In the genomic region with DNA sequence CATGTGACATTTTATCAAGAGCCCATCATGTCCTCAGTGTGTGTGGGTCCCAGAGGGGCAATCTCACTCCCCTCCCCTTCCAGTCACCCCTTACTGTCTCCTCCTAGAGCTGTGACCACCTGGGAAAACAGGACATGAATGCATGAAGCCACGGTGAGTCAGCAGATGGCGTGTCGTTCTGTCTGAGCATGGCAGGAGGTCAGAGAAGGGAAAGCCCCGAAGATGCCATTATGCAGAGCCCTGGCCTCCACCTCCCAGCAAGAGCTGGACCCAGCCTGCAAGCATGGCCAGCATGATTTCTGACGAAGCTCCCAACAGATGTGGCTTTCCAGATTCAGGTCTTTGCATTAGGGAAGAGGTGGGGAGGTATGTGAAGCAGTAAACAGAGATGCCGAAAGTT, we compare ENCODE assay signal across 8 cellular contexts.
A peak's percentile ranks its signal among the peaks of the same experiment; 100 is the strongest.
DNase-seq lines count a peak whose midpoint lies in the region; ATAC-seq and TF ChIP-seq lines count a peak whose summit lies in the region.

No MANE protein-coding gene starts in this region.

- H3K36me3 Mint-ChIP-seq in GM23338 (ENCODE audit: low read depth): no peaks in the 10 kb centered on the region
- H3K36me3 Mint-ChIP-seq in activated CD4-positive, alpha-beta T cell treated with anti-CD3 and anti-CD28 coated beads, Interleukin-2, amount 10 ng/mL, durations not matched to agents 7 days and 5 days (ENCODE audit: low read depth): no peaks in the 10 kb centered on the region

- peak in 1 of 2 experiments; percentile 51; a peak in 2 of 4 replicates for TF ChIP-seq CTCF in GM23338 (conservative IDR thresholded peaks at IDR 0.05; ENCODE audit: low read depth in 2 of 2)

- CTCF ChIA-PET in activated CD4-positive, alpha-beta T cell treated with anti-CD3 and anti-CD28 coated beads, Interleukin-2, amount 10 ng/mL, durations not matched to agents 7 days and 5 days (lab: Charles Lee): no interaction called here

- H3K4me3 Mint-ChIP-seq in GM23338: no peak overlapping the region
- H3K4me3 Mint-ChIP-seq in activated CD4-positive, alpha-beta T cell treated with anti-CD3 and anti-CD28 coated beads, Interleukin-2, amount 10 ng/mL, durations not matched to agents 7 days and 5 days: no peak overlapping the region

- no peak overlapping the region; the same call in 1 of the 2 replicates for H2AFZ ChIP-seq in GM23338

- ATAC-seq in GM18498 (IDR thresholded peaks at IDR 0.05; ENCODE audit: unreplicated experiment) (peak; percentile 60), GM23338 (peak; percentile 59), left colon (peak; percentile 78), Right ventricle myocardium inferior (no peak)

- H3K27ac ChIP-seq in GM23338 (ENCODE audit: low read depth): no peak overlapping the region

- H3K27me3 ChIP-seq in GM23338 (ENCODE audit: insufficient read depth): no peaks in the 10 kb centered on the region

- POLR2A ChIA-PET in activated CD4-positive, alpha-beta T cell treated with anti-CD3 and anti-CD28 coated beads, Interleukin-2, amount 10 ng/mL, durations not matched to agents 7 days and 5 days (lab: Charles Lee): no interaction called here

- no peaks in the 10 kb centered on the region for H3K36me3 ChIP-seq in GM23338 (ENCODE audit: insufficient read depth)

- peaks cover 7% of the 10 kb centered on the region for H3K27me3 Mint-ChIP-seq in GM23338 (ENCODE audit: insufficient read depth, low read depth, poor library complexity)
- H3K27me3 Mint-ChIP-seq in activated CD4-positive, alpha-beta T cell treated with anti-CD3 and anti-CD28 coated beads, Interleukin-2, amount 10 ng/mL, durations not matched to agents 7 days and 5 days: peaks cover 16% of the 10 kb centered on the region

- intact Hi-C loops in left colon (cut with DNase I, micrococcal nuclease): no loop called here
- intact Hi-C loops in Right ventricle myocardium inferior (cut with DNase I): no loop called here

- H3F3A ChIP-seq in GM23338 (replicated peaks; ENCODE audit: low read depth): no peaks in the 10 kb centered on the region

- no peaks in the 10 kb centered on the region for H3K79me2 ChIP-seq in GM23338 (replicated peaks; ENCODE audit: insufficient read depth)

- H3K4me2 ChIP-seq in GM23338: no peak overlapping the region

- H3K9me3 Mint-ChIP-seq in GM23338: no peaks in the 10 kb centered on the region
- H3K9me3 Mint-ChIP-seq in activated CD4-positive, alpha-beta T cell treated with anti-CD3 and anti-CD28 coated beads, Interleukin-2, amount 10 ng/mL, durations not matched to agents 7 days and 5 days: no peaks in the 10 kb centered on the region

- H3K27ac Mint-ChIP-seq in GM23338: no peak overlapping the region
- no peak overlapping the region for H3K27ac Mint-ChIP-seq in activated CD4-positive, alpha-beta T cell treated with anti-CD3 and anti-CD28 coated beads, Interleukin-2, amount 10 ng/mL, durations not matched to agents 7 days and 5 days

- H3K9me2 ChIP-seq in GM23338 (ENCODE audit: insufficient read depth): no peaks in the 10 kb centered on the region

- H3K4me1 ChIP-seq in GM23338 (ENCODE audit: insufficient read depth): no peaks in the 10 kb centered on the region

- no peaks in the 10 kb centered on the region for H4K20me1 ChIP-seq in GM23338 (replicated peaks; ENCODE audit: insufficient read depth)

- DNase-seq in GM23338 (ENCODE audit: low spot score): peak; percentile 27
- DNase-seq in NAMALWA (ENCODE audit: low spot score): peak; percentile 74
- peak in 1 of 2 donors; percentile 40 for DNase-seq in left colon
- no peak for DNase-seq in 8988T
- DNase-seq in Right ventricle myocardium inferior (ENCODE audit: missing footprints): no peak
- DNase-seq in DMS79 (lab: John Stamatoyannopoulos, UW): no peak
- DNase-seq in activated CD4-positive, alpha-beta T cell treated with anti-CD3 and anti-CD28 coated beads, Interleukin-2, amount 10 ng/mL, durations not matched to agents 7 days and 5 days: no peak

- H3K4me1 Mint-ChIP-seq in GM23338: peaks cover 22% of the 10 kb centered on the region
- no peaks in the 10 kb centered on the region for H3K4me1 Mint-ChIP-seq in activated CD4-positive, alpha-beta T cell treated with anti-CD3 and anti-CD28 coated beads, Interleukin-2, amount 10 ng/mL, durations not matched to agents 7 days and 5 days

- no peak overlapping the region for H3K4me3 ChIP-seq in GM23338

TF ChIP-seq in GM23338, 12 proteins besides CTCF, POLR2A, EP300 and RAD21 (continues in another document):
- TF ChIP-seq, protein P1, sequence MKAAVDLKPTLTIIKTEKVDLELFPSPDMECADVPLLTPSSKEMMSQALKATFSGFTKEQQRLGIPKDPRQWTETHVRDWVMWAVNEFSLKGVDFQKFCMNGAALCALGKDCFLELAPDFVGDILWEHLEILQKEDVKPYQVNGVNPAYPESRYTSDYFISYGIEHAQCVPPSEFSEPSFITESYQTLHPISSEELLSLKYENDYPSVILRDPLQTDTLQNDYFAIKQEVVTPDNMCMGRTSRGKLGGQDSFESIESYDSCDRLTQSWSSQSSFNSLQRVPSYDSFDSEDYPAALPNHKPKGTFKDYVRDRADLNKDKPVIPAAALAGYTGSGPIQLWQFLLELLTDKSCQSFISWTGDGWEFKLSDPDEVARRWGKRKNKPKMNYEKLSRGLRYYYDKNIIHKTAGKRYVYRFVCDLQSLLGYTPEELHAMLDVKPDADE (IDR thresholded peaks at IDR 0.05): no peak
- no peak for TF ChIP-seq ZNF114 (CRISPR knock-in tag; IDR thresholded peaks at IDR 0.05)
- TF ChIP-seq EZH2phosphoT487 (IDR thresholded peaks at IDR 0.05; ENCODE audit: unreplicated experiment): no peak
- no peak for TF ChIP-seq CREB1 (CRISPR knock-in tag; IDR thresholded peaks at IDR 0.05; ENCODE audit: low read depth)
- TF ChIP-seq, protein P2, sequence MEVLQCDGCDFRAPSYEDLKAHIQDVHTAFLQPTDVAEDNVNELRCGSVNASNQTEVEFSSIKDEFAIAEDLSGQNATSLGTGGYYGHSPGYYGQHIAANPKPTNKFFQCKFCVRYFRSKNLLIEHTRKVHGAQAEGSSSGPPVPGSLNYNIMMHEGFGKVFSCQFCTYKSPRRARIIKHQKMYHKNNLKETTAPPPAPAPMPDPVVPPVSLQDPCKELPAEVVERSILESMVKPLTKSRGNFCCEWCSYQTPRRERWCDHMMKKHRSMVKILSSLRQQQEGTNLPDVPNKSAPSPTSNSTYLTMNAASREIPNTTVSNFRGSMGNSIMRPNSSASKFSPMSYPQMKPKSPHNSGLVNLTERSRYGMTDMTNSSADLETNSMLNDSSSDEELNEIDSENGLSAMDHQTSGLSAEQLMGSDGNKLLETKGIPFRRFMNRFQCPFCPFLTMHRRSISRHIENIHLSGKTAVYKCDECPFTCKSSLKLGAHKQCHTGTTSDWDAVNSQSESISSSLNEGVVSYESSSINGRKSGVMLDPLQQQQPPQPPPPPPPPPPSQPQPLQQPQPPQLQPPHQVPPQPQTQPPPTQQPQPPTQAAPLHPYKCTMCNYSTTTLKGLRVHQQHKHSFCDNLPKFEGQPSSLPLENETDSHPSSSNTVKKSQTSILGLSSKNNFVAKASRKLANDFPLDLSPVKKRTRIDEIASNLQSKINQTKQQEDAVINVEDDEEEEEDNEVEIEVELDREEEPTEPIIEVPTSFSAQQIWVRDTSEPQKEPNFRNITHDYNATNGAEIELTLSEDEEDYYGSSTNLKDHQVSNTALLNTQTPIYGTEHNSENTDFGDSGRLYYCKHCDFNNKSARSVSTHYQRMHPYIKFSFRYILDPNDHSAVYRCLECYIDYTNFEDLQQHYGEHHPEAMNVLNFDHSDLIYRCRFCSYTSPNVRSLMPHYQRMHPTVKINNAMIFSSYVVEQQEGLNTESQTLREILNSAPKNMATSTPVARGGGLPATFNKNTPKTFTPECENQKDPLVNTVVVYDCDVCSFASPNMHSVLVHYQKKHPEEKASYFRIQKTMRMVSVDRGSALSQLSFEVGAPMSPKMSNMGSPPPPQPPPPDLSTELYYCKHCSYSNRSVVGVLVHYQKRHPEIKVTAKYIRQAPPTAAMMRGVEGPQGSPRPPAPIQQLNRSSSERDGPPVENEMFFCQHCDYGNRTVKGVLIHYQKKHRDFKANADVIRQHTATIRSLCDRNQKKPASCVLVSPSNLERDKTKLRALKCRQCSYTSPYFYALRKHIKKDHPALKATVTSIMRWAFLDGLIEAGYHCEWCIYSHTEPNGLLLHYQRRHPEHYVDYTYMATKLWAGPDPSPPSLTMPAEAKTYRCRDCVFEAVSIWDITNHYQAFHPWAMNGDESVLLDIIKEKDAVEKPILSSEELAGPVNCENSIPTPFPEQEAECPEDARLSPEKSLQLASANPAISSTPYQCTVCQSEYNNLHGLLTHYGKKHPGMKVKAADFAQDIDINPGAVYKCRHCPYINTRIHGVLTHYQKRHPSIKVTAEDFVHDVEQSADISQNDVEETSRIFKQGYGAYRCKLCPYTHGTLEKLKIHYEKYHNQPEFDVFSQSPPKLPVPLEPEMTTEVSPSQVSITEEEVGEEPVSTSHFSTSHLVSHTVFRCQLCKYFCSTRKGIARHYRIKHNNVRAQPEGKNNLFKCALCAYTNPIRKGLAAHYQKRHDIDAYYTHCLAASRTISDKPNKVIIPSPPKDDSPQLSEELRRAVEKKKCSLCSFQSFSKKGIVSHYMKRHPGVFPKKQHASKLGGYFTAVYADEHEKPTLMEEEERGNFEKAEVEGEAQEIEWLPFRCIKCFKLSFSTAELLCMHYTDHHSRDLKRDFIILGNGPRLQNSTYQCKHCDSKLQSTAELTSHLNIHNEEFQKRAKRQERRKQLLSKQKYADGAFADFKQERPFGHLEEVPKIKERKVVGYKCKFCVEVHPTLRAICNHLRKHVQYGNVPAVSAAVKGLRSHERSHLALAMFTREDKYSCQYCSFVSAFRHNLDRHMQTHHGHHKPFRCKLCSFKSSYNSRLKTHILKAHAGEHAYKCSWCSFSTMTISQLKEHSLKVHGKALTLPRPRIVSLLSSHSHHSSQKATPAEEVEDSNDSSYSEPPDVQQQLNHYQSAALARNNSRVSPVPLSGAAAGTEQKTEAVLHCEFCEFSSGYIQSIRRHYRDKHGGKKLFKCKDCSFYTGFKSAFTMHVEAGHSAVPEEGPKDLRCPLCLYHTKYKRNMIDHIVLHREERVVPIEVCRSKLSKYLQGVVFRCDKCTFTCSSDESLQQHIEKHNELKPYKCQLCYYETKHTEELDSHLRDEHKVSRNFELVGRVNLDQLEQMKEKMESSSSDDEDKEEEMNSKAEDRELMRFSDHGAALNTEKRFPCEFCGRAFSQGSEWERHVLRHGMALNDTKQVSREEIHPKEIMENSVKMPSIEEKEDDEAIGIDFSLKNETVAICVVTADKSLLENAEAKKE (CRISPR knock-in tag; IDR thresholded peaks at IDR 0.05): no peak
- TF ChIP-seq STAT1 (IDR thresholded peaks at IDR 0.05; ENCODE audit: unreplicated experiment): no peak
- no peak for TF ChIP-seq POLR2AphosphoS5 (IDR thresholded peaks at IDR 0.05; ENCODE audit: low read depth)

Comparison
In these comparisons a context has a peak if more than half of its experiments do, and no peak if none do; other contexts are left out.
1. DNase-seq: peak in GM23338 (single experiment) and NAMALWA (single experiment); none in 8988T (single experiment), Right ventricle myocardium inferior (single experiment), DMS79 (single experiment) and activated CD4-positive, alpha-beta T cell treated with anti-CD3 and anti-CD28 coated beads, Interleukin-2, amount 10 ng/mL, durations not matched to agents 7 days and 5 days (single experiment).